In genomic region chr4:99633772-99634171, GRCh38 we compare ENCODE assay signal across 23 cellular contexts. TPM values are rescaled to one million over a fixed set of nuclear protein-coding genes. Genes with fewer than 3 reads are reported as not detected.
DNase-seq lines count a peak whose midpoint lies in the region; ATAC-seq, FAIRE-seq and TF ChIP-seq lines count a peak whose summit lies in the region.
"Had no signal": no experiment of that assay in that cellular context is flagged by ENCODE, and none has a peak within 500 bp of the region (broad histone marks: within the 10 kb centered on the region; RNA-seq: fewer than 3 reads in every experiment).

No MANE protein-coding gene starts in this region.

- H3K9me3 ChIP-seq in RWPE2 (ENCODE audit: severe bottlenecking) (no peaks in the 10 kb centered on the region), keratinocyte (ENCODE audit: control insufficient read depth, low read depth, low read length) (no peaks in the 10 kb centered on the region)
- H3K9me3 ChIP-seq: spleen, transverse colon had no signal

- H3K4me2 ChIP-seq in keratinocyte (ENCODE audit: control insufficient read depth, extremely low read depth, insufficient read depth, low read depth, low read length) = peak overlapping the region; percentile 18
- H3K4me2 ChIP-seq: PC-9 had no signal

- peak; percentile 80 for ATAC-seq in RWPE2 (ENCODE audit: low read depth)
- no peak for ATAC-seq in GM18907 (IDR thresholded peaks at IDR 0.05; ENCODE audit: unreplicated experiment)
- ATAC-seq in HG03457 (IDR thresholded peaks at IDR 0.05; ENCODE audit: unreplicated experiment) = no peak

- H3K27ac ChIP-seq in RWPE2 (ENCODE audit: poor library complexity, severe bottlenecking) = no peak overlapping the region
- no peak overlapping the region for H3K27ac ChIP-seq in keratinocyte (ENCODE audit: control insufficient read depth, insufficient read depth, low read length)
- H3K27ac ChIP-seq: PC-9, spleen, transverse colon, VCaP had no signal

- no peak overlapping the region for H3K9ac ChIP-seq in keratinocyte (ENCODE audit: control insufficient read depth, extremely low read depth, insufficient read depth, low read length)

- H3K36me3 ChIP-seq in RWPE2 (ENCODE audit: low read depth) (no peaks in the 10 kb centered on the region), keratinocyte (ENCODE audit: control insufficient read depth in 2 of 2, extremely low read depth in 1 of 2, insufficient read depth in 2 of 2, low read length in 2 of 2) (no peaks in the 10 kb centered on the region)
- H3K36me3 ChIP-seq: spleen, transverse colon had no signal

- no peak for TF ChIP-seq CTCF in RWPE2 (IDR thresholded peaks at IDR 0.05; ENCODE audit: poor library complexity, severe bottlenecking)
- peak in 1 of 3 experiments; percentile 27 for TF ChIP-seq CTCF in keratinocyte (optimal IDR thresholded peaks at IDR 0.05 in 1 of 3, IDR thresholded peaks at IDR 0.05 in 1 of 3, conservative IDR thresholded peaks at IDR 0.05 in 1 of 3; ENCODE audit: extremely low read depth in 1 of 3, insufficient read depth in 2 of 3, low read length in 3 of 3)
- TF ChIP-seq CTCF in GM10266 (IDR thresholded peaks at IDR 0.05; ENCODE audit: control insufficient read depth, insufficient read depth, low read depth, missing control alignments) = no peak

- H3K79me2 ChIP-seq in keratinocyte (ENCODE audit: control insufficient read depth, insufficient read depth, low read length) = no peaks in the 10 kb centered on the region

- dilution Hi-C loops in keratinocyte (cut with MboI; ENCODE audit: extremely low pct_ligation_motif_present, low sequenced_read_pairs) = no loop called here

- no peaks in the 10 kb centered on the region for H3K9me1 ChIP-seq in keratinocyte (ENCODE audit: control insufficient read depth, extremely low read depth, insufficient read depth, low read length)

- no peak overlapping the region for H3K4me3 ChIP-seq in RWPE2 (ENCODE audit: severe bottlenecking)
- no peak overlapping the region for H3K4me3 ChIP-seq in keratinocyte (ENCODE audit: control insufficient read depth in 2 of 3, extremely low read depth in 1 of 3, insufficient read depth in 2 of 3, low read depth in 1 of 3, low read length in 3 of 3)
- H3K4me3 ChIP-seq: lung, PC-9, spleen, transverse colon had no signal

- DNase-seq in NCI-H2107 treated with DMSO at 0.1 percent for 48 hours (lab: John Stamatoyannopoulos, UW; ENCODE audit: unreplicated experiment) = peak; percentile 19
- DNase-seq in NCI-H2107 (lab: John Stamatoyannopoulos, UW) = no peak
- DNase-seq in NCI-H1436 (lab: John Stamatoyannopoulos, UW) = peak; percentile 69
- DNase-seq in RWPE2 (ENCODE audit: low spot score) = no peak
- peak; percentile 48 for DNase-seq in keratinocyte (ENCODE audit: low read depth, low spot score)
- DNase-seq in GM10266 (ENCODE audit: extremely low spot score) = no peak
- DNase-seq: activated CD4-positive, alpha-beta T cell treated with anti-CD3 and anti-CD28 coated beads for 4 hours; activated gamma-delta T cell; activated T-cell treated with anti-CD3 and anti-CD28 coated beads, Interleukin-2, amount 50 U/mL, for 24 hours; cerebellar nuclear complex; GOT3; KBM-7; NCI-H187; NCI-H510A treated with DMSO at 0.1 percent for 48 hours; NK-92 treated with Interleukin-12 subunit alpha and Interleukin-12 subunit beta, amount 100 ng/mL, for 24 hours; PC-9; SHP77; spleen; transverse colon had no signal

- H3K4me1 ChIP-seq in RWPE2 (ENCODE audit: insufficient read depth, poor library complexity, severe bottlenecking) (peaks cover 8% of the 10 kb centered on the region), keratinocyte (ENCODE audit: control insufficient read depth, extremely low read depth, insufficient read depth, low read length) (peaks cover 21% of the 10 kb centered on the region)
- H3K4me1 ChIP-seq: spleen, transverse colon had no signal

- no peaks in the 10 kb centered on the region for H4K20me1 ChIP-seq in keratinocyte (ENCODE audit: control insufficient read depth, extremely low read depth, insufficient read depth, low read length)

- peak; percentile 95 for FAIRE-seq in keratinocyte (lab: Jason Lieb, UNC)

- H3K27me3 ChIP-seq in RWPE2 (ENCODE audit: insufficient read depth, poor library complexity, severe bottlenecking) (no peaks in the 10 kb centered on the region), keratinocyte (ENCODE audit: control insufficient read depth, extremely low read depth, insufficient read depth, low read length) (no peaks in the 10 kb centered on the region)
- H3K27me3 ChIP-seq: spleen, transverse colon had no signal

- H2AFZ ChIP-seq in keratinocyte (ENCODE audit: control insufficient read depth, low read length) = no peak overlapping the region
- H2AFZ ChIP-seq: PC-9 had no signal

RNA-seq across cellular contexts. Expression of gene C4orf54, which starts 23.9 kb away (rescaled TPM):
- 0.01 to 0.03 TPM in 2 of 3 replicates, not detected in the other for polyA plus RNA-seq in keratinocyte
- polyA plus RNA-seq in keratinocyte (2011; ENCODE audit: low read depth) = not detected
- polyA plus RNA-seq in keratinocyte (2011; cell fraction: cytosol; rRNA removed) = 0.01 TPM in 1 of 2 replicates, not detected in the other
- 0.04 and 0.08 TPM in 2 replicates for polyA plus RNA-seq in keratinocyte (2011; cell fraction: nucleus; rRNA removed)
- polyA plus RNA-seq in keratinocyte (2012; ENCODE audit: low replicate concordance) = 0.01 TPM in 1 of 2 replicates, not detected in the other
- 0.06 to 0.26 TPM in 2 of 3 replicates, not detected in the other for polyA minus RNA-seq in keratinocyte
- polyA minus RNA-seq in keratinocyte (2011; cell fraction: cytosol; rRNA and poly(A)+ RNA removed) = not detected
- 0.08 and 0.11 TPM in 2 replicates for polyA minus RNA-seq in keratinocyte (2011; cell fraction: nucleus; rRNA and poly(A)+ RNA removed)

RNA-seq across cellular contexts. Expression of gene MTTP, which starts 59.1 kb away (rescaled TPM):
- polyA plus RNA-seq in keratinocyte = 0.04 to 0.09 TPM (median 0.05 TPM) in 3 replicates
- polyA plus RNA-seq in keratinocyte (2011; ENCODE audit: low read depth) = 0.24 TPM
- 0.02 and 0.04 TPM in 2 replicates for polyA plus RNA-seq in keratinocyte (2011; cell fraction: cytosol; rRNA removed)
- 0.04 and 0.28 TPM in 2 replicates for polyA plus RNA-seq in keratinocyte (2011; cell fraction: nucleus; rRNA removed)
- 0.02 and 0.21 TPM in 2 replicates for polyA plus RNA-seq in keratinocyte (2012; ENCODE audit: low replicate concordance)
- polyA minus RNA-seq in keratinocyte = 0.03 to 0.20 TPM in 2 of 3 replicates, not detected in the other
- not detected for polyA minus RNA-seq in keratinocyte (2011; cell fraction: cytosol; rRNA and poly(A)+ RNA removed)
- polyA minus RNA-seq in keratinocyte (2011; cell fraction: nucleus; rRNA and poly(A)+ RNA removed) = not detected in 2 replicates

Comparison
In these comparisons a context has a peak if more than half of its experiments do, and no peak if none do; other contexts are left out.
1. DNase-seq: peak in NCI-H2107 treated with DMSO at 0.1 percent for 48 hours (single experiment), NCI-H1436 (single experiment) and keratinocyte (single experiment); none in NCI-H2107 (single experiment), RWPE2 (single experiment) and GM10266 (single experiment).